Comparison of ENCODE assay signal across 19 cellular contexts in the genomic region with DNA sequence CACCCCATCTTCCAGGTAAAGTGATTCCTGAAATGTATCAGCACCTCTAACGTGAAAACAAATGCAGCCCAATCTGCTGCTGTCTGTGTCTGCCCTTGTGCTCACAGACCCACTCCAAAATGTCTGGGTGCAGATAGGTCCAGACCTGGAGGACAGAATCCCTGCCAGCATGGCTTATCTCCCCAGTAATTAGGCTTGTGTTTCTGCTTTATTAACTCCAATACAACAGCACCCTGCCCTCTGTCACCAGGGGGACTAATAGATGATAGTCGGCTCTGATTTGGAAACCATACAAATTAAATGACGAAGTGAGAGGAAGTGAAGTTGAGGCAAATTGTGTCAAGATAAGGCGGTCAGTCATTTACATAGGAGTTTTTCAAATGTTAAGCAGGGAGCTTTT.
DNase-seq lines count a peak whose midpoint lies in the region; TF ChIP-seq lines count a peak whose summit lies in the region.
"Had no signal": no experiment of that assay in that cellular context is flagged by ENCODE, and none has a peak within 500 bp of the region (broad histone marks: within the 10 kb centered on the region; RNA-seq: fewer than 3 reads in every experiment).

No MANE protein-coding gene starts in this region.

- no peaks in the 10 kb centered on the region for H3K36me3 Mint-ChIP-seq in nephron progenitor cell (ENCODE audit: low read depth)

- H3K9ac ChIP-seq in HUES6 (ENCODE audit: low read length): peak overlapping the region; percentile 35

- no peaks in the 10 kb centered on the region for H3K27me3 Mint-ChIP-seq in nephron progenitor cell (ENCODE audit: low read depth, poor library complexity)

- H3K4me3 ChIP-seq in HUES6 (ENCODE audit: low read depth, low read length) (no peak overlapping the region), WERI-Rb-1 (ENCODE audit: low read depth, low read length) (peak overlapping the region; percentile 50)
- H3K4me3 ChIP-seq: Peyer's patch had no signal

- TF ChIP-seq CTCF in WERI-Rb-1 (IDR thresholded peaks at IDR 0.05; ENCODE audit: low read depth, low read length) (no peak), nephron progenitor cell (IDR thresholded peaks at IDR 0.05) (no peak)

- no peak overlapping the region; the same call in 1 of the 2 replicates for H3K27ac ChIP-seq in HUES6 (ENCODE audit: low read depth, low read length)
- H3K27ac ChIP-seq in WERI-Rb-1: peak overlapping the region; percentile 86
- H3K27ac ChIP-seq: C4-2B, Peyer's patch had no signal

- no peaks in the 10 kb centered on the region for H3K27me3 ChIP-seq in HUES6 (ENCODE audit: control insufficient read depth, insufficient read depth, low read length)
- no peaks in the 10 kb centered on the region for H3K27me3 ChIP-seq in WERI-Rb-1 (ENCODE audit: insufficient read depth, low read depth, severe bottlenecking)
- H3K27me3 ChIP-seq: Peyer's patch had no signal

- H3K9me3 ChIP-seq in HUES6 (ENCODE audit: control insufficient read depth, insufficient read depth, low read depth, low read length) (no peaks in the 10 kb centered on the region), WERI-Rb-1 (ENCODE audit: severe bottlenecking) (no peaks in the 10 kb centered on the region)
- H3K9me3 ChIP-seq: Peyer's patch had no signal

- H3K27ac Mint-ChIP-seq in nephron progenitor cell: peak overlapping the region; percentile 23

- DNase-seq in DMS 273 (lab: John Stamatoyannopoulos, UW; ENCODE audit: unreplicated experiment) (peak; percentile 81), WERI-Rb-1 (peak; percentile 57), nephron progenitor cell (no peak), AML-193 (lab: John Stamatoyannopoulos, UW) (no peak), T-helper 2 cell (no peak), RKO (ENCODE audit: low spot score) (no peak)
- DNase-seq: DND-41; H7; KBM-7; NCI-H1417 treated with DMSO at 0.1 percent for 48 hours; NCI-H187 treated with DMSO at 0.1 percent for 48 hours; NCI-H2227 treated with DMSO at 0.1 percent for 48 hours; NCI-H510A treated with DMSO at 0.1 percent for 48 hours; NK-92 treated with Interleukin-12 subunit alpha and Interleukin-12 subunit beta, amount 100 ng/mL, for 24 hours; Peyer's patch; SHP77; T-helper 1 cell had no signal

- H3K36me3 ChIP-seq in HUES6 (ENCODE audit: control insufficient read depth, insufficient read depth, low read length): no peaks in the 10 kb centered on the region
- no peaks in the 10 kb centered on the region for H3K36me3 ChIP-seq in WERI-Rb-1
- H3K36me3 ChIP-seq: Peyer's patch had no signal

- H3K4me1 Mint-ChIP-seq in nephron progenitor cell: peaks cover 100% of the 10 kb centered on the region

- H3K4me3 Mint-ChIP-seq in nephron progenitor cell: peak overlapping the region; percentile 33

- H3K4me1 ChIP-seq in HUES6 (ENCODE audit: control insufficient read depth, insufficient read depth, low read length): peaks cover 76% of the 10 kb centered on the region
- H3K4me1 ChIP-seq: Peyer's patch had no signal

- H3K9me3 Mint-ChIP-seq in nephron progenitor cell: no peaks in the 10 kb centered on the region

Comparison
In these comparisons a context has a peak if more than half of its experiments do, and no peak if none do; other contexts are left out.
1. DNase-seq: peak in DMS 273 (single experiment) and WERI-Rb-1 (single experiment); none in nephron progenitor cell (single experiment), AML-193 (0 of 2), T-helper 2 cell (0 of 5) and RKO (single experiment).